1 cellular context compared by ENCODE assay signal in genomic region chr19:633068-633785, GRCh38.
TF ChIP-seq lines count a peak whose summit lies in the region.

TSS of gene POLRMT (minus strand) at chr19:633537. CDS start at chr19:633512, 25 bp downstream.

TF ChIP-seq in GM23338, 12 proteins besides CTCF, POLR2A, EP300 and RAD21 (continued from another document):
- TF ChIP-seq REST (IDR thresholded peaks at IDR 0.05; ENCODE audit: unreplicated experiment) (no peak), EZH2 (IDR thresholded peaks at IDR 0.05; ENCODE audit: low read depth, unreplicated experiment) (no peak), STAT1 (IDR thresholded peaks at IDR 0.05; ENCODE audit: unreplicated experiment) (no peak), POLR2AphosphoS5 (IDR thresholded peaks at IDR 0.05; ENCODE audit: low read depth) (0 out of 2 replicates have a peak, but pooled peaks have one; percentile 22), JUNB (IDR thresholded peaks at IDR 0.05; ENCODE audit: unreplicated experiment) (no peak), EZH2phosphoT487 (IDR thresholded peaks at IDR 0.05; ENCODE audit: unreplicated experiment) (no peak), ZNF114 (CRISPR knock-in tag; IDR thresholded peaks at IDR 0.05) (no peak), CREB1 (CRISPR knock-in tag; IDR thresholded peaks at IDR 0.05; ENCODE audit: low read depth) (peak; percentile 59), NANOG (IDR thresholded peaks at IDR 0.05; ENCODE audit: borderline replicate concordance) (no peak), ZNF331 (CRISPR knock-in tag; IDR thresholded peaks at IDR 0.05; ENCODE audit: low read depth) (no peak)
- TF ChIP-seq, protein P1, sequence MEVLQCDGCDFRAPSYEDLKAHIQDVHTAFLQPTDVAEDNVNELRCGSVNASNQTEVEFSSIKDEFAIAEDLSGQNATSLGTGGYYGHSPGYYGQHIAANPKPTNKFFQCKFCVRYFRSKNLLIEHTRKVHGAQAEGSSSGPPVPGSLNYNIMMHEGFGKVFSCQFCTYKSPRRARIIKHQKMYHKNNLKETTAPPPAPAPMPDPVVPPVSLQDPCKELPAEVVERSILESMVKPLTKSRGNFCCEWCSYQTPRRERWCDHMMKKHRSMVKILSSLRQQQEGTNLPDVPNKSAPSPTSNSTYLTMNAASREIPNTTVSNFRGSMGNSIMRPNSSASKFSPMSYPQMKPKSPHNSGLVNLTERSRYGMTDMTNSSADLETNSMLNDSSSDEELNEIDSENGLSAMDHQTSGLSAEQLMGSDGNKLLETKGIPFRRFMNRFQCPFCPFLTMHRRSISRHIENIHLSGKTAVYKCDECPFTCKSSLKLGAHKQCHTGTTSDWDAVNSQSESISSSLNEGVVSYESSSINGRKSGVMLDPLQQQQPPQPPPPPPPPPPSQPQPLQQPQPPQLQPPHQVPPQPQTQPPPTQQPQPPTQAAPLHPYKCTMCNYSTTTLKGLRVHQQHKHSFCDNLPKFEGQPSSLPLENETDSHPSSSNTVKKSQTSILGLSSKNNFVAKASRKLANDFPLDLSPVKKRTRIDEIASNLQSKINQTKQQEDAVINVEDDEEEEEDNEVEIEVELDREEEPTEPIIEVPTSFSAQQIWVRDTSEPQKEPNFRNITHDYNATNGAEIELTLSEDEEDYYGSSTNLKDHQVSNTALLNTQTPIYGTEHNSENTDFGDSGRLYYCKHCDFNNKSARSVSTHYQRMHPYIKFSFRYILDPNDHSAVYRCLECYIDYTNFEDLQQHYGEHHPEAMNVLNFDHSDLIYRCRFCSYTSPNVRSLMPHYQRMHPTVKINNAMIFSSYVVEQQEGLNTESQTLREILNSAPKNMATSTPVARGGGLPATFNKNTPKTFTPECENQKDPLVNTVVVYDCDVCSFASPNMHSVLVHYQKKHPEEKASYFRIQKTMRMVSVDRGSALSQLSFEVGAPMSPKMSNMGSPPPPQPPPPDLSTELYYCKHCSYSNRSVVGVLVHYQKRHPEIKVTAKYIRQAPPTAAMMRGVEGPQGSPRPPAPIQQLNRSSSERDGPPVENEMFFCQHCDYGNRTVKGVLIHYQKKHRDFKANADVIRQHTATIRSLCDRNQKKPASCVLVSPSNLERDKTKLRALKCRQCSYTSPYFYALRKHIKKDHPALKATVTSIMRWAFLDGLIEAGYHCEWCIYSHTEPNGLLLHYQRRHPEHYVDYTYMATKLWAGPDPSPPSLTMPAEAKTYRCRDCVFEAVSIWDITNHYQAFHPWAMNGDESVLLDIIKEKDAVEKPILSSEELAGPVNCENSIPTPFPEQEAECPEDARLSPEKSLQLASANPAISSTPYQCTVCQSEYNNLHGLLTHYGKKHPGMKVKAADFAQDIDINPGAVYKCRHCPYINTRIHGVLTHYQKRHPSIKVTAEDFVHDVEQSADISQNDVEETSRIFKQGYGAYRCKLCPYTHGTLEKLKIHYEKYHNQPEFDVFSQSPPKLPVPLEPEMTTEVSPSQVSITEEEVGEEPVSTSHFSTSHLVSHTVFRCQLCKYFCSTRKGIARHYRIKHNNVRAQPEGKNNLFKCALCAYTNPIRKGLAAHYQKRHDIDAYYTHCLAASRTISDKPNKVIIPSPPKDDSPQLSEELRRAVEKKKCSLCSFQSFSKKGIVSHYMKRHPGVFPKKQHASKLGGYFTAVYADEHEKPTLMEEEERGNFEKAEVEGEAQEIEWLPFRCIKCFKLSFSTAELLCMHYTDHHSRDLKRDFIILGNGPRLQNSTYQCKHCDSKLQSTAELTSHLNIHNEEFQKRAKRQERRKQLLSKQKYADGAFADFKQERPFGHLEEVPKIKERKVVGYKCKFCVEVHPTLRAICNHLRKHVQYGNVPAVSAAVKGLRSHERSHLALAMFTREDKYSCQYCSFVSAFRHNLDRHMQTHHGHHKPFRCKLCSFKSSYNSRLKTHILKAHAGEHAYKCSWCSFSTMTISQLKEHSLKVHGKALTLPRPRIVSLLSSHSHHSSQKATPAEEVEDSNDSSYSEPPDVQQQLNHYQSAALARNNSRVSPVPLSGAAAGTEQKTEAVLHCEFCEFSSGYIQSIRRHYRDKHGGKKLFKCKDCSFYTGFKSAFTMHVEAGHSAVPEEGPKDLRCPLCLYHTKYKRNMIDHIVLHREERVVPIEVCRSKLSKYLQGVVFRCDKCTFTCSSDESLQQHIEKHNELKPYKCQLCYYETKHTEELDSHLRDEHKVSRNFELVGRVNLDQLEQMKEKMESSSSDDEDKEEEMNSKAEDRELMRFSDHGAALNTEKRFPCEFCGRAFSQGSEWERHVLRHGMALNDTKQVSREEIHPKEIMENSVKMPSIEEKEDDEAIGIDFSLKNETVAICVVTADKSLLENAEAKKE (CRISPR knock-in tag; IDR thresholded peaks at IDR 0.05) = no peak
